In genomic region chr10:93680414-93681047, GRCh38 we compare ENCODE assay signal across 2 cellular contexts.
TF ChIP-seq lines count a peak whose summit lies in the region.

No MANE protein-coding gene starts in this region.

TF ChIP-seq in HEK293, 187 proteins besides CTCF, POLR2A, EP300 and RAD21 (continued from another document):
- TF ChIP-seq ZNF18 (tag by site-specific recombination; IDR thresholded peaks at IDR 0.05) (no peak), ZBTB17 (tag by site-specific recombination; IDR thresholded peaks at IDR 0.05) (peak; percentile 31; the same call in 1 of the 2 replicates), ZNF639 (tag by site-specific recombination; IDR thresholded peaks at IDR 0.05) (no peak), ZBTB44 (tag by site-specific recombination; IDR thresholded peaks at IDR 0.05) (peak; percentile 50; the same call in 1 of the 2 replicates), ZNF239 (tag by site-specific recombination; IDR thresholded peaks at IDR 0.05) (no peak), ZNF670 (tag by site-specific recombination; IDR thresholded peaks at IDR 0.05; ENCODE audit: low read depth) (no peak), SP2 (tag by site-specific recombination; IDR thresholded peaks at IDR 0.05) (no peak), ZNF426 (tag by site-specific recombination; IDR thresholded peaks at IDR 0.05) (no peak), ZNF223 (tag by site-specific recombination; IDR thresholded peaks at IDR 0.05) (no peak), ZNF707 (tag by site-specific recombination; IDR thresholded peaks at IDR 0.05) (no peak), ZNF624 (tag by site-specific recombination; IDR thresholded peaks at IDR 0.05) (no peak), ZNF335 (tag by site-specific recombination; conservative IDR thresholded peaks at IDR 0.05) (no peak), KLF17 (tag by site-specific recombination; IDR thresholded peaks at IDR 0.05) (no peak)
TF ChIP-seq in HEK293: peak in this region for 3.

TF ChIP-seq in endothelial cell of umbilical vein, 7 proteins besides CTCF, POLR2A, EP300 and RAD21 (continued from another document):
- TF ChIP-seq POLR2AphosphoS5 (IDR thresholded peaks at IDR 0.05; ENCODE audit: insufficient read depth, low read depth, low read length): no peak
- no peak for TF ChIP-seq EZH2 (IDR thresholded peaks at IDR 0.05; ENCODE audit: borderline replicate concordance, low read depth, low read length, severe bottlenecking)
